1 cellular context compared by ENCODE assay signal in the genomic region with DNA sequence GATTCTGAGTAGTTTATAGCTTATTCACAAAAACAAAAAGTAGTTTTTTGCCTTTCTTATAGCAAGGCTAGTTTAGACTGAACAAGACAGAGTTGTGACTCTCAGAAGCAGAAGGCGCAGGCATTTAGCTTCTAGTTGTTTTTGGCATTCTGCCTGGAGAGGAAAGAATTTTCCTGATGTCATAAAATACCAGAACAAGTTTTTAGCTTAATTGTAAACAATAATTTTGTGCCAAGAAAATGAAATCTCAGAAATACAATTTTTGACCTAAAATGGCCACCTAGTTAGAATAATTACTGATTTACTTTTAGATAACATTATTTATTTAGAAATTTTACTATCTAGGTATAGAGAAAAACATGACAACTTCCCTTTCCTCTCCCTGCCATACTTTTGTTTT.
TF ChIP-seq lines count a peak whose summit lies in the region.

No MANE protein-coding gene starts in this region.

TF ChIP-seq in WTC11, 78 proteins besides CTCF, POLR2A, EP300 and RAD21 (continued from another document):
- TF ChIP-seq, protein P1, sequence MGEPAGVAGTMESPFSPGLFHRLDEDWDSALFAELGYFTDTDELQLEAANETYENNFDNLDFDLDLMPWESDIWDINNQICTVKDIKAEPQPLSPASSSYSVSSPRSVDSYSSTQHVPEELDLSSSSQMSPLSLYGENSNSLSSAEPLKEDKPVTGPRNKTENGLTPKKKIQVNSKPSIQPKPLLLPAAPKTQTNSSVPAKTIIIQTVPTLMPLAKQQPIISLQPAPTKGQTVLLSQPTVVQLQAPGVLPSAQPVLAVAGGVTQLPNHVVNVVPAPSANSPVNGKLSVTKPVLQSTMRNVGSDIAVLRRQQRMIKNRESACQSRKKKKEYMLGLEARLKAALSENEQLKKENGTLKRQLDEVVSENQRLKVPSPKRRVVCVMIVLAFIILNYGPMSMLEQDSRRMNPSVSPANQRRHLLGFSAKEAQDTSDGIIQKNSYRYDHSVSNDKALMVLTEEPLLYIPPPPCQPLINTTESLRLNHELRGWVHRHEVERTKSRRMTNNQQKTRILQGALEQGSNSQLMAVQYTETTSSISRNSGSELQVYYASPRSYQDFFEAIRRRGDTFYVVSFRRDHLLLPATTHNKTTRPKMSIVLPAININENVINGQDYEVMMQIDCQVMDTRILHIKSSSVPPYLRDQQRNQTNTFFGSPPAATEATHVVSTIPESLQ (CRISPR knock-in tag; IDR thresholded peaks at IDR 0.05), result no peak
- no peak for TF ChIP-seq ZNF317 (CRISPR knock-in tag; IDR thresholded peaks at IDR 0.05; ENCODE audit: borderline replicate concordance, low read depth)
TF ChIP-seq in WTC11: peak in this region for 0.
